Comparison of ENCODE assay signal across 8 cellular contexts in genomic region chr10:73591935-73592699, GRCh38. TPM values are rescaled to one million over a fixed set of nuclear protein-coding genes. Genes with fewer than 3 reads are reported as not detected.
DNase-seq lines count a peak whose midpoint lies in the region; ATAC-seq, FAIRE-seq and TF ChIP-seq lines count a peak whose summit lies in the region.

No MANE protein-coding gene starts in this region.

- H3K4me2 ChIP-seq in PC-3 (ENCODE audit: low read length), result peak overlapping the region; percentile 75

- H3K27ac ChIP-seq in PC-3 (ENCODE audit: low read length) (peak overlapping the region; percentile 65), stomach (peak overlapping the region in 4 of 5 donors; percentile 66 to 84 (median 77))

- peak overlapping the region; percentile 35 for H2AFZ ChIP-seq in PC-3 (ENCODE audit: low read length)

- peak overlapping the region; percentile 12 for H3K9ac ChIP-seq in PC-3 (ENCODE audit: low read length)

- CTCF ChIA-PET in PC-3 (lab: Charles Lee), result interaction anchor here (0.7 to 1.7 kb wide), 3 partner anchors 9 to 62 kb away, joined by 4 to 10 read pairs (median 8); no protein-coding TSS in a partner anchor

- peak; percentile 33; the same call in 1 of the 2 replicates for TF ChIP-seq CTCF in PC-3 (conservative IDR thresholded peaks at IDR 0.05; ENCODE audit: low read depth, low read length)
- no peak for TF ChIP-seq CTCF in stomach (IDR thresholded peaks at IDR 0.05)

- BruUV-seq in PC-3 (replicated peaks; lab: Mats Ljungman, UMichigan), result no TSS peak

- H3K27me3 ChIP-seq in H7 (ENCODE audit: control insufficient read depth, insufficient read depth, low read length), result no peaks in the 10 kb centered on the region
- no peaks in the 10 kb centered on the region for H3K27me3 ChIP-seq in PC-3 (ENCODE audit: low read length)
- no peaks in the 10 kb centered on the region for H3K27me3 ChIP-seq in stomach

- 21 to 31% (median 29%) methylated on average over 3 of the region's 3 CpGs for WGBS in stomach, 5 donors

- peak; percentile 91 for FAIRE-seq in colon (lab: Jason Lieb, UNC)

- TF ChIP-seq EP300 in stomach (IDR thresholded peaks at IDR 0.05), result no peak

- ATAC-seq in PC-3, result peak; percentile 90

- H3F3A ChIP-seq in PC-3 (ENCODE audit: low read length, unreplicated experiment), result peaks cover 22% of the 10 kb centered on the region

- H4K20me1 ChIP-seq in PC-3 (ENCODE audit: low read length), result no peaks in the 10 kb centered on the region

- H3K36me3 ChIP-seq in H7 (replicated peaks; ENCODE audit: control insufficient read depth, insufficient read depth, low read length), result no peaks in the 10 kb centered on the region
- H3K36me3 ChIP-seq in PC-3 (ENCODE audit: low read depth, low read length), result no peaks in the 10 kb centered on the region
- H3K36me3 ChIP-seq in stomach, result no peaks in the 10 kb centered on the region

- peak; percentile 9 for DNase-seq in CD1c-positive myeloid dendritic cell (ENCODE audit: extremely low spot score)
- peak; percentile 80 for DNase-seq in H7
- peak; percentile 95 for DNase-seq in PC-3
- peak; percentile 93 for DNase-seq in left kidney (ENCODE audit: low read depth, low spot score)
- peak; percentile 62 for DNase-seq in stomach
- no peak for DNase-seq in activated gamma-delta T cell treated with Interleukin-2 at 50 U/mL for 16 hours
- DNase-seq in NCI-H2196 (lab: John Stamatoyannopoulos, UW; ENCODE audit: unreplicated experiment), result no peak

- peaks cover 35% of the 10 kb centered on the region for H3K79me2 ChIP-seq in PC-3 (ENCODE audit: low read length)

- POLR2A ChIA-PET in PC-3 (lab: Charles Lee; ENCODE audit: unreplicated experiment), result interaction anchor here (0.6 to 1.5 kb wide), 5 partner anchors 9 to 122 kb away, joined by 6 to 36 read pairs (median 11); partner anchors contain the start of gene PPP3CB

- H3K4me1 ChIP-seq in PC-3 (ENCODE audit: insufficient read depth, low read length) (peaks cover 59% of the 10 kb centered on the region), stomach (peaks cover 32 to 54% (median 42%) of the 10 kb centered on the region in 4 donors)

- H3K9me2 ChIP-seq in PC-3 (replicated peaks; ENCODE audit: low read length), result no peaks in the 10 kb centered on the region

- H3K4me3 ChIP-seq in H7 (ENCODE audit: insufficient read depth, low read depth, low read length), result no peak overlapping the region
- peak overlapping the region; percentile 46 for H3K4me3 ChIP-seq in PC-3 (ENCODE audit: low read length)
- H3K4me3 ChIP-seq in stomach, result no peak overlapping the region

- no peaks in the 10 kb centered on the region for H3K9me3 ChIP-seq in PC-3 (ENCODE audit: low read length)
- H3K9me3 ChIP-seq in stomach, result no peaks in the 10 kb centered on the region

- intact Hi-C loops in PC-3 (cut with micrococcal nuclease), result loop anchor here (1.0 kb wide), 4 partner anchors 9 to 63 kb away; no protein-coding TSS in a partner anchor
- intact Hi-C loops in stomach (cut with DNase I; ENCODE audit: low total_unique reads), result no loop called here

- TF ChIP-seq POLR2A in stomach (IDR thresholded peaks at IDR 0.05), result no peak

RNA-seq across cellular contexts. Expression of gene USP54, which starts 1.0 kb away (rescaled TPM):
- total RNA-seq in H7 (2014; rRNA removed; shearing (Covaris generic)), result 25.0 and 28.4 TPM in 2 replicates
- total RNA-seq in PC-3 (2014; rRNA removed) (40.5 and 43.7 TPM in 2 replicates), stomach (100 to 1,000 TPM in 4 of 5 donors, 10 to 100 TPM in 1; 33.0 to 369 (median 112) TPM)
- polyA plus RNA-seq in stomach, result 10 to 100 TPM in 2 of 3 donors, 1 to 10 TPM in 1; 7.3 to 17.3 (median 11.1) TPM

RNA-seq across cellular contexts. Expression of gene MYOZ1, which starts 49.2 kb away (rescaled TPM):
- 2.0 and 2.8 TPM in 2 replicates for total RNA-seq in H7 (2014; rRNA removed; shearing (Covaris generic))
- total RNA-seq in PC-3 (2014; rRNA removed) (0.17 TPM in 1 of 2 replicates, not detected in the other), stomach (1 to 10 TPM in 1 of 5 donors, not detected in 4; 1.3 TPM)
- 1 to 10 TPM in 1 of 3 donors, under 1 TPM in 2; 0.18 to 1.2 (median 0.19) TPM for polyA plus RNA-seq in stomach

Comparison
In these comparisons a context has a peak if more than half of its experiments do, and no peak if none do; other contexts are left out.
1. DNase-seq: peak in CD1c-positive myeloid dendritic cell (single experiment), H7 (single experiment), PC-3 (single experiment), left kidney (single experiment) and stomach (single experiment); none in activated gamma-delta T cell treated with Interleukin-2 at 50 U/mL for 16 hours (single experiment) and NCI-H2196 (single experiment).